ENCODE assay signal across 9 cellular contexts in the genomic region with DNA sequence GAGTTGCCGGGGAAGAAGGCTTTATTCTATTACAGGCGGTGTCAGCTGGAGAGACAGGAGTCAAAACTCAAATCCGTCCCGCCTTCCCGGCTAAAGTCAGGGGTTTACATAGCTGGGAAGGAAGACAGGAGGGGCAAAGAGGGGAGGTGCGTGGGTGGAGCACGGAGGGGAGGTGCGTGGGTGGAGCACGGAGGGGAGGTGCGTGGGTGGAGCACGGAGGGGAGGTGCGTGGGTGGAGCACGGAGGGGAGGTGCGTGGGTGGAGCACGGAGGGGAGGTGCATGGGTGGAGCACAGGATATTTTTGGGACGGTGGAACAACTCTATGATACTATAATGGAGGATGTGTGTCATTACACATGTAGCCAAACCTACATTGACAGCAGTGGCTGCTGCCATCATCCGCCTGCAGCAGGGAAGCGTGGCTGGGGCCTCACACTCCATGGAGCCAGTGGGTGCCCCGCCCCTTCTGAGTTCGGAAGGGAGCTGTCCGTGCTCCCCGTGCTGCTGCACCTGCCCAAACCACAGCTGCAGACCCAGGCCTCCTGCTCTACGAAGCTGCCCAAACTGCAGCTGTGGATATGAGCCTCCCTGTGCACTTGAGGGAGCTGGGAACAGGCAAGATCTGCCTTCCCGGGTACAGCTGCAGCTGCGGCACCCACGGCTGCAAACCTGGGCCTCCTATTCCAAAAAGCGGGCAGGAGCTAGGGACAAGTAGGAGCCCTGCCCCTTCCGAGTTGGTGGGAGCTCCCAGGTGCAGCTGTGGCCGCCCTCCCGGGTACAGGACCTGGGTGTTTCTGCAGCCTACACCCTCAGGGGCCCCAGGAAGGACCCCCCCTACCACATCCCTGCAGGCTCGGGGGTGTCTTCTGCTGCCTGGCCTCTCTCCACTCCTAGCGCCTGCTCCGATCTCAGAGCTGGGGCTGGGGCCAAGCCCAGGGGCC.
A peak's percentile ranks its signal among the peaks of the same experiment; 100 is the strongest.
DNase-seq lines count a peak whose midpoint lies in the region; ATAC-seq and TF ChIP-seq lines count a peak whose summit lies in the region.
"Had no signal": no experiment of that assay in that cellular context is flagged by ENCODE, and none has a peak within 500 bp of the region (broad histone marks: within the 10 kb centered on the region; RNA-seq: fewer than 3 reads in every experiment).

No MANE protein-coding gene starts in this region.

- TF ChIP-seq CTCF in progenitor cell of endocrine pancreas (IDR thresholded peaks at IDR 0.05; ENCODE audit: unreplicated experiment), result no peak

- H3K9me3 Mint-ChIP-seq in memory B cell (peaks cover 1% of the 10 kb centered on the region), progenitor cell of endocrine pancreas (ENCODE audit: low read depth) (peaks cover 7% of the 10 kb centered on the region)

- H3K27me3 Mint-ChIP-seq in T-helper 17 cell, result no peaks in the 10 kb centered on the region
- no peaks in the 10 kb centered on the region for H3K27me3 Mint-ChIP-seq in memory B cell
- peaks cover 8% of the 10 kb centered on the region for H3K27me3 Mint-ChIP-seq in progenitor cell of endocrine pancreas

- H3K27ac Mint-ChIP-seq in T-helper 17 cell, result peak overlapping the region; percentile 80
- H3K27ac Mint-ChIP-seq in memory B cell, result no peak overlapping the region
- H3K27ac Mint-ChIP-seq in progenitor cell of endocrine pancreas, result no peak overlapping the region

- H3K9me3 ChIP-seq in T-helper 17 cell (ENCODE audit: control insufficient read depth, low read length, poor library complexity, severe bottlenecking), result no peaks in the 10 kb centered on the region

- DNase-seq in DMS153 (lab: John Stamatoyannopoulos, UW) (peak; percentile 57), HT-29 (ENCODE audit: low spot score) (peak; percentile 66), T-helper 17 cell (no peak), memory B cell (ENCODE audit: low spot score in 2 of 2) (no peak), hypothalamus (lab: John Stamatoyannopoulos, UW) (no peak), progenitor cell of endocrine pancreas (ENCODE audit: low spot score, unreplicated experiment) (no peak)
- DNase-seq: cortex of kidney had no signal

- H3K4me3 Mint-ChIP-seq in T-helper 17 cell (peak overlapping the region; percentile 93), memory B cell (peak overlapping the region; percentile 92), progenitor cell of endocrine pancreas (ENCODE audit: low read depth) (no peak overlapping the region)

- H3K36me3 Mint-ChIP-seq in T-helper 17 cell (ENCODE audit: low read depth), result no peaks in the 10 kb centered on the region
- H3K36me3 Mint-ChIP-seq in memory B cell, result no peaks in the 10 kb centered on the region
- no peaks in the 10 kb centered on the region for H3K36me3 Mint-ChIP-seq in progenitor cell of endocrine pancreas (ENCODE audit: insufficient read depth)

- ATAC-seq in T-helper 17 cell, result peak; percentile 22
- no peak for ATAC-seq in memory B cell (ENCODE audit: low read depth)
- ATAC-seq in HG02870 (IDR thresholded peaks at IDR 0.05; ENCODE audit: unreplicated experiment), result no peak
- no peak for ATAC-seq in HG02970 (IDR thresholded peaks at IDR 0.05; ENCODE audit: low FRiP score, unreplicated experiment)

- H3K4me1 Mint-ChIP-seq in T-helper 17 cell (peaks cover 13% of the 10 kb centered on the region), memory B cell (peaks cover 11% of the 10 kb centered on the region), progenitor cell of endocrine pancreas (ENCODE audit: low read depth) (peaks cover 2% of the 10 kb centered on the region)

Comparison
In these comparisons a context has a peak if more than half of its experiments do, and no peak if none do; other contexts are left out.
1. DNase-seq: peak in DMS153 (single experiment) and HT-29 (single experiment); none in T-helper 17 cell (0 of 3), memory B cell (0 of 2), hypothalamus (0 of 51) and progenitor cell of endocrine pancreas (single experiment).